In genomic region chr12:131196220-131196619, GRCh38 we compare ENCODE assay signal across 16 cellular contexts.
DNase-seq lines count a peak whose midpoint lies in the region; ATAC-seq and TF ChIP-seq lines count a peak whose summit lies in the region.
"Had no signal": no experiment of that assay in that cellular context is flagged by ENCODE, and none has a peak within 500 bp of the region (broad histone marks: within the 10 kb centered on the region; RNA-seq: fewer than 3 reads in every experiment).

No MANE protein-coding gene starts in this region.

- H3K4me3 Mint-ChIP-seq in neural crest cell = no peak overlapping the region
- H3K4me3 Mint-ChIP-seq: CD4-positive, CD25-positive, alpha-beta regulatory T cell; CD8-positive, alpha-beta memory T cell; GM23338; HFFc6 had no signal

- H3K27ac Mint-ChIP-seq in neural crest cell (ENCODE audit: unreplicated experiment) = peak overlapping the region; percentile 8
- H3K27ac Mint-ChIP-seq: CD4-positive, CD25-positive, alpha-beta regulatory T cell; CD8-positive, alpha-beta memory T cell; GM23338; HFFc6 had no signal

- no peaks in the 10 kb centered on the region for H3K27me3 Mint-ChIP-seq in neural crest cell (ENCODE audit: low read depth)

- H3K36me3 Mint-ChIP-seq in neural crest cell (ENCODE audit: low read depth) = no peaks in the 10 kb centered on the region
- H3K36me3 Mint-ChIP-seq: CD4-positive, CD25-positive, alpha-beta regulatory T cell; CD8-positive, alpha-beta memory T cell had no signal

- ATAC-seq in Right ventricle myocardium inferior (no peak), GM18858 (IDR thresholded peaks at IDR 0.05; ENCODE audit: unreplicated experiment) (no peak)
- ATAC-seq: GM23338, HCT116 had no signal

- peaks cover 0 to 19% (median 0%) of the 10 kb centered on the region in 4 donors for H3K27me3 ChIP-seq in esophagus muscularis mucosa
- peaks cover 0 to 18% (median 0%) of the 10 kb centered on the region in 7 donors for H3K27me3 ChIP-seq in spleen (replicated peaks in 1 of 7)
- H3K27me3 ChIP-seq: BE2C had no signal

- no peaks in the 10 kb centered on the region for H3K4me1 Mint-ChIP-seq in neural crest cell
- H3K4me1 Mint-ChIP-seq: CD4-positive, CD25-positive, alpha-beta regulatory T cell; CD8-positive, alpha-beta memory T cell; GM23338 had no signal

- 86% methylated on average over 4 of the region's 4 CpGs for WGBS in esophagus muscularis mucosa
- 63 to 83% (median 81%) methylated on average over 4 of the region's 4 CpGs for WGBS in spleen, 5 donors

- TF ChIP-seq EP300 in esophagus muscularis mucosa (IDR thresholded peaks at IDR 0.05) = no peak

- CTCF ChIA-PET in RWPE1 (lab: Yijun Ruan, JAX) = no interaction called here

- H3K4me1 ChIP-seq in esophagus muscularis mucosa (no peaks in the 10 kb centered on the region), spleen (no peaks in the 10 kb centered on the region)
- H3K4me1 ChIP-seq: BE2C had no signal

- H3K27ac ChIP-seq in esophagus muscularis mucosa (replicated peaks in 1 of 4) = no peak overlapping the region
- H3K27ac ChIP-seq in spleen = no peak overlapping the region
- H3K27ac ChIP-seq in RWPE1 = no peak overlapping the region

- TF ChIP-seq CTCF in esophagus muscularis mucosa (IDR thresholded peaks at IDR 0.05) (no peak), neural crest cell (conservative IDR thresholded peaks at IDR 0.05) (no peak), spleen (IDR thresholded peaks at IDR 0.05 in 8 of 11, conservative IDR thresholded peaks at IDR 0.05 in 3 of 11) (no peak), RWPE1 (conservative IDR thresholded peaks at IDR 0.05; ENCODE audit: low read depth) (no peak)

- no peaks in the 10 kb centered on the region for H3K9me3 Mint-ChIP-seq in neural crest cell
- H3K9me3 Mint-ChIP-seq: CD8-positive, alpha-beta memory T cell had no signal

- DNase-seq in Right ventricle myocardium inferior (ENCODE audit: missing footprints) = peak; percentile 51
- no peak for DNase-seq in cardiac septum (ENCODE audit: low spot score)
- peak; percentile 77 for DNase-seq in esophagus muscularis mucosa (ENCODE audit: extremely low spot score)
- DNase-seq in neural crest cell (ENCODE audit: low read depth, low spot score) = no peak
- DNase-seq in spleen = peak; percentile 56
- DNase-seq in RWPE1 (ENCODE audit: low spot score) = no peak
- DNase-seq: ACHN; BE2C; C1 segment of cervical spinal cord; CD4-positive, CD25-positive, alpha-beta regulatory T cell; CD8-positive, alpha-beta memory T cell; COR-L47; HFFc6 had no signal

- H3K9me3 ChIP-seq in esophagus muscularis mucosa (peaks cover 0 to 5% (median 0%) of the 10 kb centered on the region in 4 donors), spleen (no peaks in the 10 kb centered on the region)
- H3K9me3 ChIP-seq: BE2C had no signal

- POLR2A ChIA-PET in RWPE1 (lab: Yijun Ruan, JAX; ENCODE audit: low non-redundant PET) = no interaction called here

- intact Hi-C loops in Right ventricle myocardium inferior (cut with DNase I) (no loop called here), cardiac septum (cut with DNase I) (no loop called here), esophagus muscularis mucosa (cut with DNase I) (no loop called here), spleen (cut with DNase I; ENCODE audit: low total_unique reads) (no loop called here)

- no peak overlapping the region for H3K4me3 ChIP-seq in esophagus muscularis mucosa
- H3K4me3 ChIP-seq in spleen = no peak overlapping the region
- H3K4me3 ChIP-seq: GM23338 had no signal

- no peak for TF ChIP-seq POLR2A in esophagus muscularis mucosa (IDR thresholded peaks at IDR 0.05; ENCODE audit: low read depth)
- TF ChIP-seq POLR2A in spleen (IDR thresholded peaks at IDR 0.05) = no peak

- H3K36me3 ChIP-seq in esophagus muscularis mucosa = no peaks in the 10 kb centered on the region
- H3K36me3 ChIP-seq in spleen = no peaks in the 10 kb centered on the region
- H3K36me3 ChIP-seq: BE2C had no signal

Comparison
In these comparisons a context has a peak if more than half of its experiments do, and no peak if none do; other contexts are left out.
1. DNase-seq: peak in Right ventricle myocardium inferior (single experiment), esophagus muscularis mucosa (single experiment) and spleen (single experiment); none in cardiac septum (single experiment), neural crest cell (single experiment) and RWPE1 (single experiment).